Comparison of ENCODE assay signal across 1 cellular context in the genomic region with DNA sequence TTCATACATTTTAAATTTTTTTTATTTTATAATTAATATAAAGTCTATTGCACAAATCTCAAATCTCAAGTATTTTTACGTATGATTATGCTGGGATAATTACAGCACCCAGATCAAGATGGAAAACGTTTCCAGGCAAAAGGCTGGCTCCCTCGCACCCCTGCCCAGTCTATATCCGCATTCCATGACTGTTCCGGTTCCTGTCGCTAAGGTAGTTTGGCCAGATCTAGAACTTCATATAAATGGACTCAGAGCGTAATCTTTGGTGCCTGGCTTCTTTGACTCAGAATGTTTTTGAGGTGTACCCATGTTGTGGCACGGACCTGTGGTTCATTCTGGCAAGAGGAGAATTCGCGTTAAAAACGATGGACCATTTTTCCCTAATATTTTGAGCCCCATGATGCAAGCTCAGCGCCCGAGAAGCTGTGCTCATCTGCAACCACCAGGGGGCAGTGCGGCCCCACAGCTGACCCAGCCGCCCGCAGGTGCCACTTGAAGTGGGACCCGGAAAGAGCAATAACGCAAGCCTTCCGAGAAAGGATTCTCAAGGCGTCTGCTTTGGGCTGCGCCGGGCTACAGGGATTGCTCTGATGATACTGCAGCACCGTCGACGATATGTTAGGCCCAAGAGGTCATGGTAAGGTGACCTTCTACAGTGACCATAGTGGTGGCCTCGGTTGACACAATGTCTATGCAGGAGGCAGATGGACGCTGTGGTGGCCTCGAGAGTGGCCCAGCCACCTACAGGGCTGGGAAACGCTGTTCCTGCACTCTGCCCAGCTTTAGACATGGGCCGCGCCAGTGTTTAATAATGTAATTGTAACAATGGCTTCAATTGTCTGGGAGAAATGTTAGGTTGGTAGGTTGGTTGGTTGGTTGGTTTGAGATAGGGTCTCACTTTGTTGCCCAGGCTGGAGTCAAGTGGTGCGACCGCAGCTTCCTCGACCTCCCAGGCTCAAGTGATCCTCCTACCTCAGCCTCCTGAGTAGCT.
TF ChIP-seq lines count a peak whose summit lies in the region.

No MANE protein-coding gene starts in this region.

TF ChIP-seq in GM12878, 131 proteins besides CTCF, POLR2A, EP300 and RAD21 (continued from another document):
- TF ChIP-seq, protein P1, sequence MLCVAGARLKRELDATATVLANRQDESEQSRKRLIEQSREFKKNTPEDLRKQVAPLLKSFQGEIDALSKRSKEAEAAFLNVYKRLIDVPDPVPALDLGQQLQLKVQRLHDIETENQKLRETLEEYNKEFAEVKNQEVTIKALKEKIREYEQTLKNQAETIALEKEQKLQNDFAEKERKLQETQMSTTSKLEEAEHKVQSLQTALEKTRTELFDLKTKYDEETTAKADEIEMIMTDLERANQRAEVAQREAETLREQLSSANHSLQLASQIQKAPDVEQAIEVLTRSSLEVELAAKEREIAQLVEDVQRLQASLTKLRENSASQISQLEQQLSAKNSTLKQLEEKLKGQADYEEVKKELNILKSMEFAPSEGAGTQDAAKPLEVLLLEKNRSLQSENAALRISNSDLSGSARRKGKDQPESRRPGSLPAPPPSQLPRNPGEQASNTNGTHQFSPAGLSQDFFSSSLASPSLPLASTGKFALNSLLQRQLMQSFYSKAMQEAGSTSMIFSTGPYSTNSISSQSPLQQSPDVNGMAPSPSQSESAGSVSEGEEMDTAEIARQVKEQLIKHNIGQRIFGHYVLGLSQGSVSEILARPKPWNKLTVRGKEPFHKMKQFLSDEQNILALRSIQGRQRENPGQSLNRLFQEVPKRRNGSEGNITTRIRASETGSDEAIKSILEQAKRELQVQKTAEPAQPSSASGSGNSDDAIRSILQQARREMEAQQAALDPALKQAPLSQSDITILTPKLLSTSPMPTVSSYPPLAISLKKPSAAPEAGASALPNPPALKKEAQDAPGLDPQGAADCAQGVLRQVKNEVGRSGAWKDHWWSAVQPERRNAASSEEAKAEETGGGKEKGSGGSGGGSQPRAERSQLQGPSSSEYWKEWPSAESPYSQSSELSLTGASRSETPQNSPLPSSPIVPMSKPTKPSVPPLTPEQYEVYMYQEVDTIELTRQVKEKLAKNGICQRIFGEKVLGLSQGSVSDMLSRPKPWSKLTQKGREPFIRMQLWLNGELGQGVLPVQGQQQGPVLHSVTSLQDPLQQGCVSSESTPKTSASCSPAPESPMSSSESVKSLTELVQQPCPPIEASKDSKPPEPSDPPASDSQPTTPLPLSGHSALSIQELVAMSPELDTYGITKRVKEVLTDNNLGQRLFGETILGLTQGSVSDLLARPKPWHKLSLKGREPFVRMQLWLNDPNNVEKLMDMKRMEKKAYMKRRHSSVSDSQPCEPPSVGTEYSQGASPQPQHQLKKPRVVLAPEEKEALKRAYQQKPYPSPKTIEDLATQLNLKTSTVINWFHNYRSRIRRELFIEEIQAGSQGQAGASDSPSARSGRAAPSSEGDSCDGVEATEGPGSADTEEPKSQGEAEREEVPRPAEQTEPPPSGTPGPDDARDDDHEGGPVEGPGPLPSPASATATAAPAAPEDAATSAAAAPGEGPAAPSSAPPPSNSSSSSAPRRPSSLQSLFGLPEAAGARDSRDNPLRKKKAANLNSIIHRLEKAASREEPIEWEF (IDR thresholded peaks at IDR 0.05; ENCODE audit: insufficient replicate concordance, low read depth, low read length), result no peak
- TF ChIP-seq, protein P2, sequence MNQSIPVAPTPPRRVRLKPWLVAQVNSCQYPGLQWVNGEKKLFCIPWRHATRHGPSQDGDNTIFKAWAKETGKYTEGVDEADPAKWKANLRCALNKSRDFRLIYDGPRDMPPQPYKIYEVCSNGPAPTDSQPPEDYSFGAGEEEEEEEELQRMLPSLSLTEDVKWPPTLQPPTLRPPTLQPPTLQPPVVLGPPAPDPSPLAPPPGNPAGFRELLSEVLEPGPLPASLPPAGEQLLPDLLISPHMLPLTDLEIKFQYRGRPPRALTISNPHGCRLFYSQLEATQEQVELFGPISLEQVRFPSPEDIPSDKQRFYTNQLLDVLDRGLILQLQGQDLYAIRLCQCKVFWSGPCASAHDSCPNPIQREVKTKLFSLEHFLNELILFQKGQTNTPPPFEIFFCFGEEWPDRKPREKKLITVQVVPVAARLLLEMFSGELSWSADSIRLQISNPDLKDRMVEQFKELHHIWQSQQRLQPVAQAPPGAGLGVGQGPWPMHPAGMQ (IDR thresholded peaks at IDR 0.05; ENCODE audit: borderline replicate concordance), result no peak
- no peak for TF ChIP-seq TAF1 (IDR thresholded peaks at IDR 0.05; ENCODE audit: borderline replicate concordance, low read depth, low read length)
- TF ChIP-seq, protein P3, sequence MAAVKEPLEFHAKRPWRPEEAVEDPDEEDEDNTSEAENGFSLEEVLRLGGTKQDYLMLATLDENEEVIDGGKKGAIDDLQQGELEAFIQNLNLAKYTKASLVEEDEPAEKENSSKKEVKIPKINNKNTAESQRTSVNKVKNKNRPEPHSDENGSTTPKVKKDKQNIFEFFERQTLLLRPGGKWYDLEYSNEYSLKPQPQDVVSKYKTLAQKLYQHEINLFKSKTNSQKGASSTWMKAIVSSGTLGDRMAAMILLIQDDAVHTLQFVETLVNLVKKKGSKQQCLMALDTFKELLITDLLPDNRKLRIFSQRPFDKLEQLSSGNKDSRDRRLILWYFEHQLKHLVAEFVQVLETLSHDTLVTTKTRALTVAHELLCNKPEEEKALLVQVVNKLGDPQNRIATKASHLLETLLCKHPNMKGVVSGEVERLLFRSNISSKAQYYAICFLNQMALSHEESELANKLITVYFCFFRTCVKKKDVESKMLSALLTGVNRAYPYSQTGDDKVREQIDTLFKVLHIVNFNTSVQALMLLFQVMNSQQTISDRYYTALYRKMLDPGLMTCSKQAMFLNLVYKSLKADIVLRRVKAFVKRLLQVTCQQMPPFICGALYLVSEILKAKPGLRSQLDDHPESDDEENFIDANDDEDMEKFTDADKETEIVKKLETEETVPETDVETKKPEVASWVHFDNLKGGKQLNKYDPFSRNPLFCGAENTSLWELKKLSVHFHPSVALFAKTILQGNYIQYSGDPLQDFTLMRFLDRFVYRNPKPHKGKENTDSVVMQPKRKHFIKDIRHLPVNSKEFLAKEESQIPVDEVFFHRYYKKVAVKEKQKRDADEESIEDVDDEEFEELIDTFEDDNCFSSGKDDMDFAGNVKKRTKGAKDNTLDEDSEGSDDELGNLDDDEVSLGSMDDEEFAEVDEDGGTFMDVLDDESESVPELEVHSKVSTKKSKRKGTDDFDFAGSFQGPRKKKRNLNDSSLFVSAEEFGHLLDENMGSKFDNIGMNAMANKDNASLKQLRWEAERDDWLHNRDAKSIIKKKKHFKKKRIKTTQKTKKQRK (IDR thresholded peaks at IDR 0.05; ENCODE audit: low read depth, low read length), result no peak
- no peak for TF ChIP-seq MTA3 (IDR thresholded peaks at IDR 0.05; ENCODE audit: borderline replicate concordance, low read length)
- TF ChIP-seq, protein P4, sequence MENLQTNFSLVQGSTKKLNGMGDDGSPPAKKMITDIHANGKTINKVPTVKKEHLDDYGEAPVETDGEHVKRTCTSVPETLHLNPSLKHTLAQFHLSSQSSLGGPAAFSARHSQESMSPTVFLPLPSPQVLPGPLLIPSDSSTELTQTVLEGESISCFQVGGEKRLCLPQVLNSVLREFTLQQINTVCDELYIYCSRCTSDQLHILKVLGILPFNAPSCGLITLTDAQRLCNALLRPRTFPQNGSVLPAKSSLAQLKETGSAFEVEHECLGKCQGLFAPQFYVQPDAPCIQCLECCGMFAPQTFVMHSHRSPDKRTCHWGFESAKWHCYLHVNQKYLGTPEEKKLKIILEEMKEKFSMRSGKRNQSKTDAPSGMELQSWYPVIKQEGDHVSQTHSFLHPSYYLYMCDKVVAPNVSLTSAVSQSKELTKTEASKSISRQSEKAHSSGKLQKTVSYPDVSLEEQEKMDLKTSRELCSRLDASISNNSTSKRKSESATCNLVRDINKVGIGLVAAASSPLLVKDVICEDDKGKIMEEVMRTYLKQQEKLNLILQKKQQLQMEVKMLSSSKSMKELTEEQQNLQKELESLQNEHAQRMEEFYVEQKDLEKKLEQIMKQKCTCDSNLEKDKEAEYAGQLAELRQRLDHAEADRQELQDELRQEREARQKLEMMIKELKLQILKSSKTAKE (IDR thresholded peaks at IDR 0.05; ENCODE audit: low read depth, poor library complexity, severe bottlenecking), result no peak
- no peak for TF ChIP-seq NFIC (IDR thresholded peaks at IDR 0.05; ENCODE audit: low read depth, low read length)
- TF ChIP-seq MEF2B (IDR thresholded peaks at IDR 0.05; ENCODE audit: partially characterized antibody, poor library complexity, severe bottlenecking), result no peak
- TF ChIP-seq, protein P5, sequence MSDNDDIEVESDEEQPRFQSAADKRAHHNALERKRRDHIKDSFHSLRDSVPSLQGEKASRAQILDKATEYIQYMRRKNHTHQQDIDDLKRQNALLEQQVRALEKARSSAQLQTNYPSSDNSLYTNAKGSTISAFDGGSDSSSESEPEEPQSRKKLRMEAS (IDR thresholded peaks at IDR 0.05; ENCODE audit: low read depth, low read length), result no peak
- TF ChIP-seq TCF7 (IDR thresholded peaks at IDR 0.05; ENCODE audit: borderline replicate concordance), result no peak
- TF ChIP-seq TCF12 (IDR thresholded peaks at IDR 0.05; ENCODE audit: low read depth, low read length), result peak; percentile 80; the same call in 1 of the 2 replicates
